Comparison of ENCODE assay signal across 25 cellular contexts in the genomic region with DNA sequence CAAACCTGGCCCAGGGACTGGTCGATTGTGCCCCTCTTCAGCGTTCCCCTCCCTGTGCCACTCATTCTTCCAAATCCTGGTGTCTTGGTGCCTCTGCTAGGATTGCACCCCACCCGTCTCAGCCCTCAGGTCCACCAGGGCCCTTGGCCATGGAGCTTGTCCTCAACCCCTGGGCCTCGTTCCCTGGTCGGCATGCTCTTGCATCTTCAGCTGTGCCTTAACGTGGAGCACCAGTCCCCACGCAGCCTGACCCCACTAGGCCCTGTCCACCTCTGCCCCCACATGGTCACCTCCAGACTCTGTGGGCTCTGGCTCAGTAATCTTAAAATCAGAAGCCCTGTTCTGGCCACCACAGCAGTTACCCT.
DNase-seq lines count a peak whose midpoint lies in the region; ATAC-seq, FAIRE-seq and TF ChIP-seq lines count a peak whose summit lies in the region.
"Had no signal": no experiment of that assay in that cellular context is flagged by ENCODE, and none has a peak within 500 bp of the region (broad histone marks: within the 10 kb centered on the region; RNA-seq: fewer than 3 reads in every experiment).

No MANE protein-coding gene starts in this region.

- no peak overlapping the region for H2BK15ac ChIP-seq in mesenchymal stem cell (ENCODE audit: low read depth, poor library complexity, severe bottlenecking)

- intact Hi-C loops in left cardiac atrium (cut with DNase I) = loop anchor here in 1 of 2 donors (1.0 kb wide), 1 partner anchor 121 kb away; no protein-coding TSS in a partner anchor

- H3K27me3 ChIP-seq in right atrium auricular region = no peaks in the 10 kb centered on the region
- peaks cover 0 to 3% of the 10 kb centered on the region in 2 experiments for H3K27me3 ChIP-seq in mesenchymal stem cell (ENCODE audit: control insufficient read depth in 1 of 2, insufficient read depth in 1 of 2, low read length in 2 of 2)
- H3K27me3 ChIP-seq: adrenal gland, body of pancreas, dorsolateral prefrontal cortex, esophagus squamous epithelium, foreskin keratinocyte, testis, vagina had no signal

- ATAC-seq in left cardiac atrium = no peak
- no peak for ATAC-seq in activated T-cell treated with anti-CD3 and anti-CD28 coated beads, Interleukin-2, amount 50 U/mL, for 72 hours (replicated peaks in 1 of 2)

- peak overlapping the region; percentile 59 for H4K91ac ChIP-seq in mesenchymal stem cell (ENCODE audit: low read length)

- no peaks in the 10 kb centered on the region for H3K79me1 ChIP-seq in mesenchymal stem cell (replicated peaks; ENCODE audit: low read length, poor library complexity, severe bottlenecking)

- H3K4me2 ChIP-seq in mesenchymal stem cell (ENCODE audit: low read length, poor library complexity, severe bottlenecking) = no peak overlapping the region

- H3K14ac ChIP-seq in mesenchymal stem cell (ENCODE audit: low read length in 2 of 2) = no peak overlapping the region

- no peak overlapping the region for H3K4ac ChIP-seq in mesenchymal stem cell (ENCODE audit: low read depth in 1 of 2, low read length in 2 of 2)

- peaks cover 9% of the 10 kb centered on the region for H3K4me1 Mint-ChIP-seq in activated T-cell treated with anti-CD3 and anti-CD28 coated beads, Interleukin-2, amount 50 U/mL, for 72 hours (ENCODE audit: low read depth)

- no peaks in the 10 kb centered on the region for H3K36me3 Mint-ChIP-seq in activated T-cell treated with anti-CD3 and anti-CD28 coated beads, Interleukin-2, amount 50 U/mL, for 72 hours (ENCODE audit: insufficient read depth in 2 of 2)

- no peak overlapping the region for H3K23ac ChIP-seq in mesenchymal stem cell (ENCODE audit: low read length in 2 of 2)

- H3K27ac Mint-ChIP-seq in activated T-cell treated with anti-CD3 and anti-CD28 coated beads, Interleukin-2, amount 50 U/mL, for 72 hours = no peak overlapping the region
- H3K27ac Mint-ChIP-seq: activated CD4-positive, alpha-beta memory T cell treated with anti-CD3 and anti-CD28 coated beads, Interleukin-2, amount 10 ng/mL, durations not matched to agents 7 days and 5 days; activated naive CD4-positive, alpha-beta T cell treated with anti-CD3 and anti-CD28 coated beads for 36 hours; stimulated activated naive CD8-positive, alpha-beta T cell treated with anti-CD3 and anti-CD28 coated beads, Interleukin-15, Interleukin-2, amounts not matched to agents 100 ng/mL and 50 ng/mL, for 24 hours; T-helper 2 cell treated with Interferon-gamma antibody and Interleukin-4, amounts not matched to agents 5 μg/mL and 100 μg/mL, for 36 hours had no signal

- H3K4me1 ChIP-seq in right atrium auricular region (no peaks in the 10 kb centered on the region), mesenchymal stem cell (ENCODE audit: control insufficient read depth, insufficient read depth, low read depth, low read length) (no peaks in the 10 kb centered on the region)
- H3K4me1 ChIP-seq: body of pancreas, esophagus squamous epithelium, foreskin keratinocyte, parathyroid adenoma, testis, vagina had no signal

- H3K9me3 ChIP-seq in right atrium auricular region = no peaks in the 10 kb centered on the region
- no peaks in the 10 kb centered on the region for H3K9me3 ChIP-seq in mesenchymal stem cell (ENCODE audit: control insufficient read depth, low read length)
- H3K9me3 ChIP-seq: adrenal gland, body of pancreas, esophagus squamous epithelium, testis, vagina had no signal

- H3K18ac ChIP-seq in mesenchymal stem cell (ENCODE audit: low read depth in 1 of 2, low read length in 2 of 2) = no peak overlapping the region

- peak; percentile 1 to 6 for TF ChIP-seq CTCF in right atrium auricular region (IDR thresholded peaks at IDR 0.05)
- TF ChIP-seq CTCF in VCaP (conservative IDR thresholded peaks at IDR 0.05) = peak; percentile 44

- DNase-seq in right atrium auricular region (ENCODE audit: low spot score) (no peak), left cardiac atrium (no peak), mesenchymal stem cell (no peak), urothelium cell line (ENCODE audit: low spot score) (no peak), Kasumi-1 (lab: John Stamatoyannopoulos, UW) (no peak), occipital lobe (lab: John Stamatoyannopoulos, UW) (no peak)
- DNase-seq in activated T-cell treated with anti-CD3 and anti-CD28 coated beads, Interleukin-2, amount 50 U/mL, for 72 hours = no peak
- DNase-seq: esophagus squamous epithelium had no signal

- no peaks in the 10 kb centered on the region for H3K27me3 Mint-ChIP-seq in activated T-cell treated with anti-CD3 and anti-CD28 coated beads, Interleukin-2, amount 50 U/mL, for 72 hours (ENCODE audit: low read depth)
- H3K27me3 Mint-ChIP-seq: activated CD4-positive, alpha-beta memory T cell treated with anti-CD3 and anti-CD28 coated beads, Interleukin-2, amount 10 ng/mL, durations not matched to agents 7 days and 5 days; CD4-positive, CD25-positive, alpha-beta regulatory T cell; stimulated activated naive CD8-positive, alpha-beta T cell treated with anti-CD3 and anti-CD28 coated beads, Interleukin-15, Interleukin-2, amounts not matched to agents 100 ng/mL and 50 ng/mL, for 24 hours had no signal

- no peak overlapping the region for H4K8ac ChIP-seq in mesenchymal stem cell (ENCODE audit: low read length)

- no peak overlapping the region for H2AFZ ChIP-seq in mesenchymal stem cell (ENCODE audit: low read depth, low read length)
- H2AFZ ChIP-seq: parathyroid adenoma had no signal

- H2BK12ac ChIP-seq in mesenchymal stem cell (ENCODE audit: low read length in 2 of 2) = no peak overlapping the region

- H2AK5ac ChIP-seq in mesenchymal stem cell (ENCODE audit: low read length, severe bottlenecking) = no peak overlapping the region

- FAIRE-seq in urothelium cell line (lab: Jason Lieb, UNC) = peak; percentile 23
- FAIRE-seq: endometrium had no signal

- no peak overlapping the region for H3K4me3 Mint-ChIP-seq in activated T-cell treated with anti-CD3 and anti-CD28 coated beads, Interleukin-2, amount 50 U/mL, for 72 hours
- H3K4me3 Mint-ChIP-seq: activated CD4-positive, alpha-beta memory T cell treated with anti-CD3 and anti-CD28 coated beads, Interleukin-2, amount 10 ng/mL, durations not matched to agents 7 days and 5 days; activated naive CD4-positive, alpha-beta T cell treated with anti-CD3 and anti-CD28 coated beads for 36 hours; activated T-helper 1 cell treated with anti-CD3 and anti-CD28 coated beads, Interleukin-12 subunit alpha, Interleukin-12 subunit beta, Interleukin-2, Interleukin-4 antibody, amounts not matched to agents 30 ng/mL and 10 ng/mL and 1 ng/mL, durations not matched to agents 14 hours and 24 hours and 36 hours; CD4-positive, CD25-positive, alpha-beta regulatory T cell; naive thymus-derived CD8-positive, alpha-beta T cell; stimulated activated naive CD8-positive, alpha-beta T cell treated with anti-CD3 and anti-CD28 coated beads, Interleukin-15, Interleukin-2, amounts not matched to agents 100 ng/mL and 50 ng/mL, for 24 hours; T-helper 2 cell treated with Interferon-gamma antibody and Interleukin-4, amounts not matched to agents 5 μg/mL and 100 μg/mL, for 36 hours had no signal

- H3K36me3 ChIP-seq in right atrium auricular region (no peaks in the 10 kb centered on the region), mesenchymal stem cell (ENCODE audit: control insufficient read depth in 1 of 2, insufficient read depth in 2 of 2, low read depth in 1 of 2, low read length in 2 of 2) (no peaks in the 10 kb centered on the region)
- H3K36me3 ChIP-seq: adrenal gland, esophagus squamous epithelium, vagina had no signal

- no peak overlapping the region for H2BK120ac ChIP-seq in mesenchymal stem cell (ENCODE audit: low read depth, low read length)

- H3K9me3 Mint-ChIP-seq in activated T-cell treated with anti-CD3 and anti-CD28 coated beads, Interleukin-2, amount 50 U/mL, for 72 hours = no peaks in the 10 kb centered on the region
- H3K9me3 Mint-ChIP-seq: activated CD4-positive, alpha-beta memory T cell treated with anti-CD3 and anti-CD28 coated beads, Interleukin-2, amount 10 ng/mL, durations not matched to agents 7 days and 5 days; activated T-helper 1 cell treated with anti-CD3 and anti-CD28 coated beads, Interleukin-12 subunit alpha, Interleukin-12 subunit beta, Interleukin-2, Interleukin-4 antibody, amounts not matched to agents 30 ng/mL and 10 ng/mL and 1 ng/mL, durations not matched to agents 14 hours and 24 hours and 36 hours; CD4-positive, CD25-positive, alpha-beta regulatory T cell; stimulated activated naive CD8-positive, alpha-beta T cell treated with anti-CD3 and anti-CD28 coated beads, Interleukin-15, Interleukin-2, amounts not matched to agents 100 ng/mL and 50 ng/mL, for 24 hours; T-helper 2 cell treated with Interferon-gamma antibody and Interleukin-4, amounts not matched to agents 5 μg/mL and 100 μg/mL, for 36 hours had no signal

- H3K27ac ChIP-seq in right atrium auricular region = no peak overlapping the region
- no peak overlapping the region for H3K27ac ChIP-seq in VCaP
- H3K27ac ChIP-seq in mesenchymal stem cell (ENCODE audit: low read length, poor library complexity, severe bottlenecking) = no peak overlapping the region
- H3K27ac ChIP-seq: adrenal gland, body of pancreas, esophagus squamous epithelium, foreskin keratinocyte, HL-60, parathyroid adenoma, testis, vagina had no signal

- H3K4me3 ChIP-seq in right atrium auricular region (no peak overlapping the region), mesenchymal stem cell (ENCODE audit: insufficient read depth in 1 of 2, low read depth in 1 of 2, low read length in 2 of 2) (no peak overlapping the region)
- H3K4me3 ChIP-seq: adrenal gland, body of pancreas, dorsolateral prefrontal cortex, esophagus squamous epithelium, testis, vagina had no signal

- H2BK5ac ChIP-seq in mesenchymal stem cell (ENCODE audit: low read depth, low read length, poor library complexity, severe bottlenecking) = no peak overlapping the region

- WGBS in mesenchymal stem cell = 89% methylated on average over 7 of the region's 7 CpGs

- no peak overlapping the region for H3K9ac ChIP-seq in mesenchymal stem cell (ENCODE audit: low read length)
- H3K9ac ChIP-seq: parathyroid adenoma had no signal
